27 cellular contexts compared by ENCODE assay signal in the genomic region with DNA sequence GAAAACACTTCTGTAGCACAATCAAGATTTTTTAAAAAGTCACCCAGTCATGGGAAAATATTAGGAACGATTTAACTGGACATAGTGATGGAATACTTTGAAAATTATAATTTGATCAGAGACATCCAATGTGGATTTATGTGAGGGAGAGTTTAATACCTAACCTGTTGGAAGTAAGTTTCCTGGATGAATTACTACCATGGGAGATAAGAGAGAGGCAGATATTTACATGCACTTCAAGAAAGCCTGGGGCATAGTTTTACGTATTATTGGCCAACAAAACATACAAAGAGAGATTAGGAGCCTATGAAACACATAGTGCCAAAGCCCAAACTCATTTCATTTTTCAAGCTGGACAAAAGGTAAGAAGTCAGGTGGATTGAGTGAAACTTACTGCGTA.
"Had no signal": no experiment of that assay in that cellular context is flagged by ENCODE, and none has a peak within 500 bp of the region (broad histone marks: within the 10 kb centered on the region; RNA-seq: fewer than 3 reads in every experiment).

No MANE protein-coding gene starts in this region.

- H3K36me3 ChIP-seq: adrenal gland had no signal

- H3K27ac ChIP-seq: adrenal gland, coronary artery, dorsolateral prefrontal cortex had no signal

- DNase-seq: activated CD4-positive, alpha-beta T cell treated with anti-CD3 and anti-CD28 coated beads for 48 hours; activated CD4-positive, alpha-beta T cell treated with anti-CD3 and anti-CD28 coated beads, Interleukin-2, amount 50 U/mL, for 1 hour; activated CD4-positive, alpha-beta T cell treated with anti-CD3 and anti-CD28 coated beads, Interleukin-2, amount 50 U/mL, for 48 hours; activated CD8-positive, alpha-beta memory T cell treated with anti-CD3 and anti-CD28 coated beads for 24 hours; activated CD8-positive, alpha-beta T cell treated with anti-CD3 and anti-CD28 coated beads for 36 hours; activated effector memory CD4-positive, alpha-beta T cell treated with Interleukin-2 at 50 U/mL for 16 hours; activated naive CD4-positive, alpha-beta T cell treated with anti-CD3 and anti-CD28 coated beads for 36 hours; activated naive CD8-positive, alpha-beta T cell treated with anti-CD3 and anti-CD28 coated beads for 36 hours; activated naive CD8-positive, alpha-beta T cell treated with anti-CD3 and anti-CD28 coated beads, Interleukin-2, amount 50 U/mL, for 24 hours; activated T-cell treated with anti-CD3 and anti-CD28 coated beads, Interleukin-2, amount 50 U/mL, for 4 hours; adrenal gland; amygdala; aorta; dorsolateral prefrontal cortex; effector memory CD4-positive, alpha-beta T cell; endodermal cell; foreskin fibroblast; head of caudate nucleus; T-helper 2 cell had no signal

- H3K9me3 Mint-ChIP-seq: activated CD8-positive, alpha-beta T cell treated with anti-CD3 and anti-CD28 coated beads for 36 hours; activated naive CD4-positive, alpha-beta T cell treated with anti-CD3 and anti-CD28 coated beads for 36 hours; activated naive CD4-positive, alpha-beta T cell treated with anti-CD3 and anti-CD28 coated beads, Interleukin-2, amount 50 U/mL, for 24 hours; activated naive CD8-positive, alpha-beta T cell treated with anti-CD3 and anti-CD28 coated beads for 36 hours; activated naive CD8-positive, alpha-beta T cell treated with anti-CD3 and anti-CD28 coated beads, Interleukin-2, amount 50 U/mL, for 24 hours; activated T-cell treated with anti-CD3 and anti-CD28 coated beads, Interleukin-2, amount 50 U/mL, for 4 hours; activated T-helper 17 cell treated with anti-CD3 and anti-CD28 coated beads, Interleukin-2, amount 50 U/mL, for 72 hours; central memory CD8-positive, alpha-beta T cell; dendritic cell treated with granulocyte-macrophage colony-stimulating factor and Interleukin-4, amounts not matched to agents 40 ng/mL and 50 ng/mL, for 4 days; endodermal cell; WTC11 had no signal

- H3K4me1 Mint-ChIP-seq: activated naive CD4-positive, alpha-beta T cell treated with anti-CD3 and anti-CD28 coated beads, Interleukin-2, amount 50 U/mL, for 24 hours; activated naive CD8-positive, alpha-beta T cell treated with anti-CD3 and anti-CD28 coated beads, Interleukin-2, amount 50 U/mL, for 24 hours; activated T-helper 17 cell treated with anti-CD3 and anti-CD28 coated beads, Interleukin-2, amount 50 U/mL, for 72 hours; brain; central memory CD8-positive, alpha-beta T cell had no signal

- H3K4me3 ChIP-seq: adrenal gland, coronary artery, dorsolateral prefrontal cortex had no signal

- H3K27me3 ChIP-seq: adrenal gland had no signal

- H3K4me1 ChIP-seq: adrenal gland had no signal

- H3K27ac Mint-ChIP-seq: activated CD8-positive, alpha-beta T cell treated with anti-CD3 and anti-CD28 coated beads for 36 hours; activated naive CD4-positive, alpha-beta T cell treated with anti-CD3 and anti-CD28 coated beads for 36 hours; activated naive CD4-positive, alpha-beta T cell treated with anti-CD3 and anti-CD28 coated beads, Interleukin-2, amount 50 U/mL, for 24 hours; activated naive CD8-positive, alpha-beta T cell treated with anti-CD3 and anti-CD28 coated beads for 36 hours; activated naive CD8-positive, alpha-beta T cell treated with anti-CD3 and anti-CD28 coated beads, Interleukin-2, amount 50 U/mL, for 24 hours; activated T-helper 17 cell treated with anti-CD3 and anti-CD28 coated beads, Interleukin-2, amount 50 U/mL, for 72 hours; brain; dendritic cell treated with granulocyte-macrophage colony-stimulating factor and Interleukin-4, amounts not matched to agents 40 ng/mL and 50 ng/mL, for 4 days; endodermal cell; WTC11 had no signal

- H3K4me3 Mint-ChIP-seq: activated CD8-positive, alpha-beta T cell treated with anti-CD3 and anti-CD28 coated beads for 36 hours; activated naive CD4-positive, alpha-beta T cell treated with anti-CD3 and anti-CD28 coated beads for 36 hours; activated naive CD4-positive, alpha-beta T cell treated with anti-CD3 and anti-CD28 coated beads, Interleukin-2, amount 50 U/mL, for 24 hours; activated naive CD8-positive, alpha-beta T cell treated with anti-CD3 and anti-CD28 coated beads for 36 hours; activated naive CD8-positive, alpha-beta T cell treated with anti-CD3 and anti-CD28 coated beads, Interleukin-2, amount 50 U/mL, for 24 hours; activated T-cell treated with anti-CD3 and anti-CD28 coated beads, Interleukin-2, amount 50 U/mL, for 4 hours; activated T-helper 17 cell treated with anti-CD3 and anti-CD28 coated beads, Interleukin-2, amount 50 U/mL, for 72 hours; brain; central memory CD8-positive, alpha-beta T cell; dendritic cell treated with granulocyte-macrophage colony-stimulating factor and Interleukin-4, amounts not matched to agents 40 ng/mL and 50 ng/mL, for 4 days; endodermal cell; WTC11 had no signal

- H3K36me3 Mint-ChIP-seq: activated naive CD4-positive, alpha-beta T cell treated with anti-CD3 and anti-CD28 coated beads, Interleukin-2, amount 50 U/mL, for 24 hours; activated naive CD8-positive, alpha-beta T cell treated with anti-CD3 and anti-CD28 coated beads for 36 hours; brain; WTC11 had no signal

- ATAC-seq: activated CD8-positive, alpha-beta T cell treated with anti-CD3 and anti-CD28 coated beads for 36 hours; activated naive CD8-positive, alpha-beta T cell treated with anti-CD3 and anti-CD28 coated beads, Interleukin-2, amount 50 U/mL, for 24 hours; activated T-cell treated with anti-CD3 and anti-CD28 coated beads, Interleukin-2, amount 50 U/mL, for 4 hours; activated T-helper 17 cell treated with anti-CD3 and anti-CD28 coated beads, Interleukin-2, amount 50 U/mL, for 72 hours; esophagus mucosa; WTC11 had no signal
